14 cellular contexts compared by ENCODE assay signal in genomic region chr5:58156354-58156753, GRCh38.
DNase-seq lines count a peak whose midpoint lies in the region; FAIRE-seq and TF ChIP-seq lines count a peak whose summit lies in the region.
"Had no signal": no experiment of that assay in that cellular context is flagged by ENCODE, and none has a peak within 500 bp of the region (broad histone marks: within the 10 kb centered on the region; RNA-seq: fewer than 3 reads in every experiment).

No MANE protein-coding gene starts in this region.

- no peak for TF ChIP-seq POLR2A in H54 (IDR thresholded peaks at IDR 0.05; ENCODE audit: low read depth, low read length)
- TF ChIP-seq POLR2A in GM12891 (IDR thresholded peaks at IDR 0.05; ENCODE audit: low read depth, low read length), result no peak

- H3K4me1 ChIP-seq in left ventricle myocardium inferior (peaks cover 17% of the 10 kb centered on the region), skeletal muscle satellite cell (ENCODE audit: control insufficient read depth, insufficient read depth, low read length) (peaks cover 10% of the 10 kb centered on the region)

- H3K4me2 ChIP-seq in skeletal muscle satellite cell (ENCODE audit: low read length), result peak overlapping the region; percentile 32

- H3K4me3 ChIP-seq in WERI-Rb-1 (ENCODE audit: low read depth, low read length) (no peak overlapping the region), left ventricle myocardium inferior (no peak overlapping the region), skeletal muscle satellite cell (ENCODE audit: low read length) (no peak overlapping the region)
- H3K4me3 ChIP-seq: pancreas, SK-N-MC had no signal

- H3K9me3 ChIP-seq in WERI-Rb-1 (ENCODE audit: severe bottlenecking), result no peaks in the 10 kb centered on the region
- no peaks in the 10 kb centered on the region for H3K9me3 ChIP-seq in left ventricle myocardium inferior (replicated peaks)
- no peaks in the 10 kb centered on the region for H3K9me3 ChIP-seq in skeletal muscle satellite cell (replicated peaks; ENCODE audit: low read length)
- H3K9me3 ChIP-seq: pancreas had no signal

- DNase-seq in H54 (ENCODE audit: insufficient read length, low spot score) (peak; percentile 17), WERI-Rb-1 (peak; percentile 14), left ventricle myocardium inferior (no peak), hepatic stellate cell (ENCODE audit: low spot score) (no peak), GM12891 (ENCODE audit: insufficient read length, low spot score) (no peak), 8988T (no peak)
- DNase-seq: activated CD4-positive, CD25-positive, alpha-beta regulatory T cell; activated T-cell treated with anti-CD3 and anti-CD28 coated beads, Interleukin-2, amount 50 U/mL, for 4 hours; central memory CD4-positive, alpha-beta T cell; MV-4-11; stimulated activated CD4-positive, alpha-beta T cell treated with anti-CD3 and anti-CD28 coated beads, Interleukin-2, amount 100 ng/mL, for 48 hours had no signal

- FAIRE-seq in H54 (lab: Jason Lieb, UNC) (peak; percentile 75), GM12891 (lab: Jason Lieb, UNC) (no peak)
- FAIRE-seq: pancreas had no signal

- H3K36me3 ChIP-seq in WERI-Rb-1 (no peaks in the 10 kb centered on the region), left ventricle myocardium inferior (no peaks in the 10 kb centered on the region), skeletal muscle satellite cell (ENCODE audit: insufficient read depth, low read length) (no peaks in the 10 kb centered on the region)
- H3K36me3 ChIP-seq: pancreas had no signal

- intact Hi-C loops in left ventricle myocardium inferior (cut with micrococcal nuclease), result no loop called here

- TF ChIP-seq CTCF in WERI-Rb-1 (IDR thresholded peaks at IDR 0.05; ENCODE audit: low read depth, low read length) (no peak), left ventricle myocardium inferior (IDR thresholded peaks at IDR 0.05; ENCODE audit: borderline replicate concordance) (no peak)

- H3K27me3 ChIP-seq in WERI-Rb-1 (ENCODE audit: insufficient read depth, low read depth, severe bottlenecking), result no peaks in the 10 kb centered on the region
- no peaks in the 10 kb centered on the region for H3K27me3 ChIP-seq in left ventricle myocardium inferior (ENCODE audit: low read depth)
- no peaks in the 10 kb centered on the region for H3K27me3 ChIP-seq in skeletal muscle satellite cell (ENCODE audit: control insufficient read depth, insufficient read depth, low read length)
- H3K27me3 ChIP-seq: pancreas had no signal

- H3K27ac ChIP-seq in WERI-Rb-1, result no peak overlapping the region
- peak overlapping the region; percentile 56 for H3K27ac ChIP-seq in left ventricle myocardium inferior (replicated peaks)
- H3K27ac ChIP-seq: pancreas, SK-N-MC had no signal

- H3K9ac ChIP-seq in skeletal muscle satellite cell (ENCODE audit: low read depth, low read length), result no peak overlapping the region

TF ChIP-seq in GM12891, 5 proteins besides CTCF, POLR2A, EP300 and RAD21:
- no peak for TF ChIP-seq SPI1 (IDR thresholded peaks at IDR 0.05; ENCODE audit: low read depth, low read length)
- TF ChIP-seq POLR2AphosphoS5 (IDR thresholded peaks at IDR 0.05; ENCODE audit: low read depth, low read length), result no peak
- no peak for TF ChIP-seq POU2F2 (IDR thresholded peaks at IDR 0.05; ENCODE audit: low read depth, low read length)
- no peak for TF ChIP-seq PAX5 (IDR thresholded peaks at IDR 0.05; ENCODE audit: insufficient read depth, low read length, severe bottlenecking)
- TF ChIP-seq TAF1 (IDR thresholded peaks at IDR 0.05; ENCODE audit: low read depth, low read length), result no peak
TF ChIP-seq in GM12891: peak in this region for 0.

Comparison
In these comparisons a context has a peak if more than half of its experiments do, and no peak if none do; other contexts are left out.
1. DNase-seq: peak in H54 (single experiment) and WERI-Rb-1 (single experiment); none in left ventricle myocardium inferior (single experiment), hepatic stellate cell (single experiment), GM12891 (single experiment) and 8988T (single experiment).